ENCODE assay signal across 25 cellular contexts in genomic region chr11:129210831-129211181, GRCh38. TPM values are rescaled to one million over a fixed set of nuclear protein-coding genes. Genes with fewer than 3 reads are reported as not detected.
DNase-seq lines count a peak whose midpoint lies in the region; ATAC-seq, FAIRE-seq and TF ChIP-seq lines count a peak whose summit lies in the region.
"Had no signal": no experiment of that assay in that cellular context is flagged by ENCODE, and none has a peak within 500 bp of the region (broad histone marks: within the 10 kb centered on the region; RNA-seq: fewer than 3 reads in every experiment).

No MANE protein-coding gene starts in this region.

- no peak for ATAC-seq in WTC11
- ATAC-seq in mucosa of descending colon = peak; percentile 74
- no peak for ATAC-seq in HG02870 (IDR thresholded peaks at IDR 0.05; ENCODE audit: unreplicated experiment)
- no peak for ATAC-seq in GM18861 (IDR thresholded peaks at IDR 0.05; ENCODE audit: unreplicated experiment)
- ATAC-seq: activated CD8-positive, alpha-beta T cell treated with anti-CD3 and anti-CD28 coated beads, Interleukin-2, amount 10 ng/mL, durations not matched to agents 7 days and 5 days; stimulated activated effector memory CD8-positive, alpha-beta T cell treated with anti-CD3 and anti-CD28 coated beads, Interleukin-12 subunit alpha, Interleukin-12 subunit beta, amount 100 ng/mL, for 72 hours had no signal

- CTCF ChIA-PET in WTC11 (lab: Charles Lee) = no interaction called here

- TF ChIP-seq CTCF in NB4 (IDR thresholded peaks at IDR 0.05; ENCODE audit: low read depth, low read length) (no peak), WTC11 (IDR thresholded peaks at IDR 0.05) (no peak), mucosa of descending colon (IDR thresholded peaks at IDR 0.05) (no peak)

- POLR2A ChIA-PET in WTC11 (lab: Charles Lee) = no interaction called here

- H3K4me3 ChIP-seq in NB4 (ENCODE audit: low read depth, low read length) (no peak overlapping the region), mucosa of descending colon (no peak overlapping the region)
- H3K4me3 ChIP-seq: PC-9 had no signal

- peaks cover 10% of the 10 kb centered on the region for H3K36me3 Mint-ChIP-seq in WTC11
- H3K36me3 Mint-ChIP-seq: stimulated activated effector memory CD8-positive, alpha-beta T cell treated with anti-CD3 and anti-CD28 coated beads, Interleukin-12 subunit alpha, Interleukin-12 subunit beta, amount 100 ng/mL, for 72 hours had no signal

- no peak for DNase-seq in GM12891 (ENCODE audit: insufficient read length, low spot score)
- peak; percentile 47 for DNase-seq in NB4 (ENCODE audit: low read depth)
- DNase-seq in WTC11 (ENCODE audit: low spot score) = no peak
- DNase-seq in mucosa of descending colon = peak in 1 of 3 donors; percentile 6
- DNase-seq in CD1c-positive myeloid dendritic cell (ENCODE audit: extremely low spot score) = no peak
- DNase-seq: activated CD8-positive, alpha-beta T cell treated with anti-CD3 and anti-CD28 coated beads, Interleukin-2, amount 10 ng/mL, durations not matched to agents 7 days and 5 days; activated gamma-delta T cell; activated T-cell treated with anti-CD3 and anti-CD28 coated beads for 4 hours; C1 segment of cervical spinal cord; Calu3; HFFc6; Karpas-422; NCI-H1105; NCI-H2029 treated with DMSO at 0.1 percent for 48 hours; NCI-H345; NCI-H82; occipital lobe; PC-9; SHP77 treated with DMSO at 0.1 percent for 48 hours; stimulated activated CD4-positive, alpha-beta T cell treated with anti-CD3 and anti-CD28 coated beads, Interleukin-2, amount 100 ng/mL, for 48 hours; T-helper 1 cell had no signal

- H3K9me3 ChIP-seq in mucosa of descending colon = no peaks in the 10 kb centered on the region

- TF ChIP-seq POLR2A in GM12891 (IDR thresholded peaks at IDR 0.05; ENCODE audit: low read depth, low read length) (no peak), NB4 (IDR thresholded peaks at IDR 0.05; ENCODE audit: extremely low read depth, insufficient read length) (no peak)

- FAIRE-seq in GM12891 (lab: Jason Lieb, UNC) = no peak

- intact Hi-C loops in mucosa of descending colon (cut with DNase I, micrococcal nuclease) = no loop called here

- no peaks in the 10 kb centered on the region for H3K27me3 Mint-ChIP-seq in WTC11 (ENCODE audit: low read depth)
- H3K27me3 Mint-ChIP-seq: memory B cell had no signal

- peaks cover 13% of the 10 kb centered on the region for H3K9me3 Mint-ChIP-seq in WTC11
- H3K9me3 Mint-ChIP-seq: HFFc6; stimulated activated effector memory CD8-positive, alpha-beta T cell treated with anti-CD3 and anti-CD28 coated beads, Interleukin-12 subunit alpha, Interleukin-12 subunit beta, amount 100 ng/mL, for 72 hours had no signal

- H3K4me1 Mint-ChIP-seq in WTC11 = peaks cover 65% of the 10 kb centered on the region
- H3K4me1 Mint-ChIP-seq: memory B cell; stimulated activated effector memory CD8-positive, alpha-beta T cell treated with anti-CD3 and anti-CD28 coated beads, Interleukin-12 subunit alpha, Interleukin-12 subunit beta, amount 100 ng/mL, for 72 hours had no signal

- H3K4me3 Mint-ChIP-seq in WTC11 = peak overlapping the region; percentile 32; the same call in 1 of the 2 replicates
- H3K4me3 Mint-ChIP-seq: activated CD8-positive, alpha-beta T cell treated with anti-CD3 and anti-CD28 coated beads, Interleukin-2, amount 10 ng/mL, durations not matched to agents 7 days and 5 days; HFFc6; memory B cell; stimulated activated effector memory CD8-positive, alpha-beta T cell treated with anti-CD3 and anti-CD28 coated beads, Interleukin-12 subunit alpha, Interleukin-12 subunit beta, amount 100 ng/mL, for 72 hours had no signal

- H3K4me1 ChIP-seq in mucosa of descending colon (ENCODE audit: low read depth) = peaks cover 6% of the 10 kb centered on the region

- H3K27ac Mint-ChIP-seq in WTC11 = no peak overlapping the region
- H3K27ac Mint-ChIP-seq: activated CD8-positive, alpha-beta T cell treated with anti-CD3 and anti-CD28 coated beads, Interleukin-2, amount 10 ng/mL, durations not matched to agents 7 days and 5 days; HFFc6; memory B cell; stimulated activated effector memory CD8-positive, alpha-beta T cell treated with anti-CD3 and anti-CD28 coated beads, Interleukin-12 subunit alpha, Interleukin-12 subunit beta, amount 100 ng/mL, for 72 hours had no signal

- H3K36me3 ChIP-seq in mucosa of descending colon (ENCODE audit: low read depth) = no peaks in the 10 kb centered on the region

TF ChIP-seq in GM12891, 5 proteins besides CTCF, POLR2A, EP300 and RAD21:
- TF ChIP-seq POLR2AphosphoS5 (IDR thresholded peaks at IDR 0.05; ENCODE audit: low read depth, low read length) = no peak
- TF ChIP-seq SPI1 (IDR thresholded peaks at IDR 0.05; ENCODE audit: low read depth, low read length) = peak; percentile 47
- TF ChIP-seq TAF1 (IDR thresholded peaks at IDR 0.05; ENCODE audit: low read depth, low read length) = no peak
- no peak for TF ChIP-seq PAX5 (IDR thresholded peaks at IDR 0.05; ENCODE audit: insufficient read depth, low read length, severe bottlenecking)
- no peak for TF ChIP-seq POU2F2 (IDR thresholded peaks at IDR 0.05; ENCODE audit: low read depth, low read length)

TF ChIP-seq in WTC11, 78 proteins besides CTCF, POLR2A, EP300 and RAD21:
- TF ChIP-seq NFATC4 (CRISPR knock-in tag; IDR thresholded peaks at IDR 0.05) = no peak
- TF ChIP-seq IRF2 (CRISPR knock-in tag; IDR thresholded peaks at IDR 0.05; ENCODE audit: borderline replicate concordance, low read depth) = no peak
- TF ChIP-seq CDX4 (CRISPR knock-in tag; IDR thresholded peaks at IDR 0.05; ENCODE audit: borderline replicate concordance) = no peak
- TF ChIP-seq EMX1 (CRISPR knock-in tag; IDR thresholded peaks at IDR 0.05) = no peak
- no peak for TF ChIP-seq MYBL2 (CRISPR knock-in tag; IDR thresholded peaks at IDR 0.05)
- TF ChIP-seq FOXJ3 (CRISPR knock-in tag; IDR thresholded peaks at IDR 0.05; ENCODE audit: borderline replicate concordance) = no peak
- no peak for TF ChIP-seq CREM (CRISPR knock-in tag; IDR thresholded peaks at IDR 0.05)
- no peak for TF ChIP-seq GTF2I (CRISPR knock-in tag; conservative IDR thresholded peaks at IDR 0.05)
- TF ChIP-seq E2F1 (CRISPR knock-in tag; IDR thresholded peaks at IDR 0.05) = no peak
- no peak for TF ChIP-seq ZNF317 (CRISPR knock-in tag; IDR thresholded peaks at IDR 0.05; ENCODE audit: borderline replicate concordance, low read depth)

RNA-seq across cellular contexts. Expression of gene ARHGAP32, which starts 18.7 kb away (rescaled TPM):
- polyA plus RNA-seq in GM12891 (2012; ENCODE audit: low read depth, missing spikeins) = 0.03 TPM
- total RNA-seq in WTC11 (2021) (22.6 to 25.6 TPM (median 25.3 TPM) in 3 replicates), mucosa of descending colon (10 to 100 TPM; 44.2 to 95.5 (median 62.0) TPM)
